22 cellular contexts compared by ENCODE assay signal in the genomic region with DNA sequence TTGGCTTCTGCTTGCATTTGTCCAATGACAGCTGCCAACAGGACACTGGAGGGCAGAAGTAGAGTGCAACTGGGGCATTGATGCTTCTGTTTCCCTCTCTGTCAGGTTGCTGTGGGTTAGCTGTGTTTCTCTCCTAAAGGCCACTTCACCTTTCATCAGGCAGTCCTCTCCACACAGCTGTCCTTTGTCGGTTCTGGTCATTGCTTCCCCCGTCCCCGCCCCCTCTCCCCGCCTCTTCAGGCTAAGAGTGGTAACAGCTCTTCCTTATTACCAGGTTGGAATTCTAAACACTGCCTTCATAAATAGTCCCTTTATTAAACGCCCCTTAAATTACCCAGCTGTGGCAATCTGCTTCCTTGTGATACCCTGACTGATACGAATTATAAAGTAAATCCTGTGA.
"Had no signal": no experiment of that assay in that cellular context is flagged by ENCODE, and none has a peak within 500 bp of the region (broad histone marks: within the 10 kb centered on the region; RNA-seq: fewer than 3 reads in every experiment).

No MANE protein-coding gene starts in this region.

- H3K27me3 Mint-ChIP-seq: activated naive CD8-positive, alpha-beta T cell treated with anti-CD3 and anti-CD28 coated beads for 36 hours had no signal

- ATAC-seq: effector memory CD8-positive, alpha-beta T cell; esophagus mucosa; sciatic nerve; stimulated activated effector memory CD8-positive, alpha-beta T cell treated with anti-CD3 and anti-CD28 coated beads, Interleukin-12 subunit alpha, Interleukin-12 subunit beta, amount 100 ng/mL, for 72 hours had no signal

- H3K36me3 ChIP-seq: colonic mucosa, stomach, suprapubic skin, transverse colon had no signal

- H3K27ac ChIP-seq: colonic mucosa, dorsolateral prefrontal cortex, hepatocyte, stomach, suprapubic skin, transverse colon had no signal

- H3K27ac Mint-ChIP-seq: activated CD4-positive, alpha-beta memory T cell treated with anti-CD3 and anti-CD28 coated beads for 36 hours; activated naive CD8-positive, alpha-beta T cell treated with anti-CD3 and anti-CD28 coated beads for 36 hours; effector memory CD8-positive, alpha-beta T cell; stimulated activated effector memory CD8-positive, alpha-beta T cell treated with anti-CD3 and anti-CD28 coated beads, Interleukin-12 subunit alpha, Interleukin-12 subunit beta, amount 100 ng/mL, for 72 hours had no signal

- H3K4me1 Mint-ChIP-seq: activated naive CD8-positive, alpha-beta T cell treated with anti-CD3 and anti-CD28 coated beads for 36 hours; stimulated activated effector memory CD8-positive, alpha-beta T cell treated with anti-CD3 and anti-CD28 coated beads, Interleukin-12 subunit alpha, Interleukin-12 subunit beta, amount 100 ng/mL, for 72 hours had no signal

- H3K4me1 ChIP-seq: colonic mucosa, stomach, suprapubic skin, transverse colon had no signal

- H3K4me3 Mint-ChIP-seq: activated CD4-positive, alpha-beta memory T cell treated with anti-CD3 and anti-CD28 coated beads for 36 hours; activated naive CD8-positive, alpha-beta T cell treated with anti-CD3 and anti-CD28 coated beads for 36 hours; effector memory CD8-positive, alpha-beta T cell; stimulated activated effector memory CD8-positive, alpha-beta T cell treated with anti-CD3 and anti-CD28 coated beads, Interleukin-12 subunit alpha, Interleukin-12 subunit beta, amount 100 ng/mL, for 72 hours had no signal

- H3K9me3 Mint-ChIP-seq: activated CD4-positive, alpha-beta memory T cell treated with anti-CD3 and anti-CD28 coated beads for 36 hours; activated naive CD8-positive, alpha-beta T cell treated with anti-CD3 and anti-CD28 coated beads for 36 hours; effector memory CD8-positive, alpha-beta T cell; stimulated activated effector memory CD8-positive, alpha-beta T cell treated with anti-CD3 and anti-CD28 coated beads, Interleukin-12 subunit alpha, Interleukin-12 subunit beta, amount 100 ng/mL, for 72 hours had no signal

- H3K36me3 Mint-ChIP-seq: activated CD4-positive, alpha-beta memory T cell treated with anti-CD3 and anti-CD28 coated beads for 36 hours; activated naive CD8-positive, alpha-beta T cell treated with anti-CD3 and anti-CD28 coated beads for 36 hours; stimulated activated effector memory CD8-positive, alpha-beta T cell treated with anti-CD3 and anti-CD28 coated beads, Interleukin-12 subunit alpha, Interleukin-12 subunit beta, amount 100 ng/mL, for 72 hours had no signal

- DNase-seq: activated CD4-positive, alpha-beta memory T cell treated with anti-CD3 and anti-CD28 coated beads for 36 hours; activated CD4-positive, alpha-beta T cell treated with anti-CD3 and anti-CD28 coated beads for 48 hours; activated CD4-positive, CD25-positive, alpha-beta regulatory T cell; activated naive CD4-positive, alpha-beta T cell treated with Interleukin-2 at 50 U/mL for 16 hours; activated naive CD8-positive, alpha-beta T cell treated with anti-CD3 and anti-CD28 coated beads for 36 hours; activated T-cell treated with anti-CD3 and anti-CD28 coated beads, Interleukin-2, amount 50 U/mL, for 48 hours; colonic mucosa; dorsolateral prefrontal cortex; effector memory CD8-positive, alpha-beta T cell; glutamatergic neuron; kidney glomerular epithelial cell; mesenchymal stem cell; nucleus accumbens; small intestine; stimulated activated CD4-positive, alpha-beta T cell treated with anti-CD3 and anti-CD28 coated beads, Interleukin-2, amount 100 ng/mL, for 24 hours; stomach; transverse colon had no signal

- H3K27me3 ChIP-seq: colonic mucosa, hepatocyte had no signal

- H3K4me3 ChIP-seq: colonic mucosa, dorsolateral prefrontal cortex, hepatocyte, stomach, suprapubic skin, transverse colon had no signal

- H3K9me3 ChIP-seq: colonic mucosa, stomach, suprapubic skin, transverse colon had no signal
